ENCODE assay signal across 8 cellular contexts in genomic region chr2:157876066-157876770, GRCh38. TPM values are rescaled to one million over a fixed set of nuclear protein-coding genes. Genes with fewer than 3 reads are reported as not detected.
DNase-seq lines count a peak whose midpoint lies in the region; ATAC-seq and TF ChIP-seq lines count a peak whose summit lies in the region.

ACVR1 (minus strand) TSS chr2:157876330; CDS start chr2:157799493, 76,837 bp downstream.

- no peak for TF ChIP-seq EP300 in ovary (IDR thresholded peaks at IDR 0.05)

- H3K4me3 ChIP-seq in ovary (peak within 1 kb of the TSS; percentile 88), thymus (ENCODE audit: low read length) (peak within 1 kb of the TSS; percentile 89)

- TF ChIP-seq CTCF in GM10266 (IDR thresholded peaks at IDR 0.05; ENCODE audit: control insufficient read depth, insufficient read depth, low read depth, missing control alignments) (peak; percentile 48), ovary (IDR thresholded peaks at IDR 0.05) (peak; percentile 24 to 65 (median 49))

- no peaks in the 10 kb centered on the region for H3K9me3 ChIP-seq in ovary
- no peaks in the 10 kb centered on the region for H3K9me3 ChIP-seq in thymus (ENCODE audit: control insufficient read depth)

- no peaks in the 10 kb centered on the region for H3K27me3 ChIP-seq in ovary
- H3K27me3 ChIP-seq in thymus (ENCODE audit: control insufficient read depth, insufficient read depth) = no peaks in the 10 kb centered on the region

- H3K36me3 ChIP-seq in ovary (no peaks in the 10 kb centered on the region), thymus (ENCODE audit: control insufficient read depth, insufficient read depth) (no peaks in the 10 kb centered on the region)

- H3K4me3 Mint-ChIP-seq in activated naive CD8-positive, alpha-beta T cell treated with anti-CD3 and anti-CD28 coated beads, Interleukin-2, amount 50 U/mL, for 24 hours = peak within 1 kb of the TSS; percentile 85

- ATAC-seq in HG02623 (IDR thresholded peaks at IDR 0.05; ENCODE audit: unreplicated experiment) (peak; percentile 81), Right ventricle myocardium superior (ENCODE audit: poor library complexity) (peak; percentile 96)
- ATAC-seq in activated naive CD8-positive, alpha-beta T cell treated with anti-CD3 and anti-CD28 coated beads, Interleukin-2, amount 50 U/mL, for 24 hours = peak; percentile 89

- intact Hi-C loops in Right ventricle myocardium superior (cut with DNase I) (loop anchor here (5.0 to 10.0 kb wide), 2 partner anchors 94 to 119 kb away; no protein-coding TSS in a partner anchor), ovary (cut with DNase I) (no loop called here)

- DNase-seq in GM10266 (ENCODE audit: extremely low spot score) (peak; percentile 90), NCI-H1092 (lab: John Stamatoyannopoulos, UW) (peak; percentile 87), SW480 (ENCODE audit: low spot score) (peak; percentile 94), Right ventricle myocardium superior (peak; percentile 98), ovary (peak; percentile 95 to 96 (median 96))
- DNase-seq in activated naive CD8-positive, alpha-beta T cell treated with anti-CD3 and anti-CD28 coated beads, Interleukin-2, amount 50 U/mL, for 24 hours = peak; percentile 81

- 0 to 1% (median 1%) methylated on average over 32 to 80 of the region's 82 CpGs for WGBS in ovary, 3 donors
- WGBS in thymus = under 1% methylated on average over 82 of the region's 82 CpGs

- H3K9me3 Mint-ChIP-seq in activated naive CD8-positive, alpha-beta T cell treated with anti-CD3 and anti-CD28 coated beads, Interleukin-2, amount 50 U/mL, for 24 hours = no peaks in the 10 kb centered on the region

- H3K27ac ChIP-seq in ovary = peak within 1 kb of the TSS; percentile 79 to 97
- H3K27ac ChIP-seq in thymus (ENCODE audit: low read depth) = peak within 1 kb of the TSS; percentile 76

- TF ChIP-seq POLR2A in ovary (IDR thresholded peaks at IDR 0.05) = peak; percentile 55

- H3K27me3 Mint-ChIP-seq in activated naive CD8-positive, alpha-beta T cell treated with anti-CD3 and anti-CD28 coated beads, Interleukin-2, amount 50 U/mL, for 24 hours = no peaks in the 10 kb centered on the region

- peak within 1 kb of the TSS; percentile 81 for H3K27ac Mint-ChIP-seq in activated naive CD8-positive, alpha-beta T cell treated with anti-CD3 and anti-CD28 coated beads, Interleukin-2, amount 50 U/mL, for 24 hours

- H3K4me1 ChIP-seq in ovary (ENCODE audit: insufficient read depth) (peaks cover 14% of the 10 kb centered on the region), thymus (ENCODE audit: control insufficient read depth, insufficient read depth, low read length) (peaks cover 9% of the 10 kb centered on the region)

- H3K4me1 Mint-ChIP-seq in activated naive CD8-positive, alpha-beta T cell treated with anti-CD3 and anti-CD28 coated beads, Interleukin-2, amount 50 U/mL, for 24 hours = peaks cover 49% of the 10 kb centered on the region

- H3K36me3 Mint-ChIP-seq in activated naive CD8-positive, alpha-beta T cell treated with anti-CD3 and anti-CD28 coated beads, Interleukin-2, amount 50 U/mL, for 24 hours (ENCODE audit: low read depth) = no peaks in the 10 kb centered on the region

RNA-seq across cellular contexts. Expression of gene ACVR1, which starts in this region (rescaled TPM):
- total RNA-seq in Right ventricle myocardium superior (28.9 TPM), ovary (10 to 100 TPM; 23.4 to 49.5 (median 30.4) TPM)
- polyA plus RNA-seq in ovary (10 to 100 TPM; 23.4 to 51.2 TPM), thymus (8.0 TPM)

Comparison
In these comparisons a context has a peak if more than half of its experiments do, and no peak if none do; other contexts are left out.
1. Peak in every context shown above with its lines: DNase-seq, ATAC-seq, H3K4me3 ChIP-seq and H3K27ac ChIP-seq.